20 cellular contexts compared by ENCODE assay signal in genomic region chr9:106733828-106734227, GRCh38.
"Had no signal": no experiment of that assay in that cellular context is flagged by ENCODE, and none has a peak within 500 bp of the region (broad histone marks: within the 10 kb centered on the region; RNA-seq: fewer than 3 reads in every experiment).

No MANE protein-coding gene starts in this region.

- H3K4me3 ChIP-seq: esophagus squamous epithelium, gastroesophageal sphincter, lung, skin epidermis had no signal

- H3K36me3 ChIP-seq: esophagus squamous epithelium, gastroesophageal sphincter, neutrophil had no signal

- H3K27me3 ChIP-seq: esophagus squamous epithelium, gastroesophageal sphincter, neutrophil had no signal

- H3K9me3 ChIP-seq: esophagus squamous epithelium, gastroesophageal sphincter, neutrophil had no signal

- FAIRE-seq: keratinocyte, urothelium cell line had no signal

- DNase-seq: effector memory CD4-positive, alpha-beta T cell; esophagus squamous epithelium; foreskin fibroblast; glutamatergic neuron; immature natural killer cell; left cardiac atrium; left ventricle myocardium superior; mesenchymal stem cell; naive B cell; posterior cingulate gyrus; stimulated activated CD4-positive, alpha-beta T cell treated with anti-CD3 and anti-CD28 coated beads, Interleukin-12 subunit alpha, Interleukin-12 subunit beta, amount 100 ng/mL, for 4 hours; stimulated activated CD4-positive, alpha-beta T cell treated with anti-CD3 and anti-CD28 coated beads, Interleukin-2, amount 100 ng/mL, for 48 hours; stimulated activated naive CD4-positive, alpha-beta T cell treated with Interleukin-2 at 50 U/mL for 16 hours had no signal

- ATAC-seq: gastroesophageal sphincter, left cardiac atrium, left ventricle myocardium superior, sciatic nerve had no signal

- H3K27ac ChIP-seq: esophagus squamous epithelium, gastroesophageal sphincter, neutrophil, skin epidermis had no signal
